ENCODE assay signal across 1 cellular context in genomic region chr18:111292-112014, GRCh38.
TF ChIP-seq lines count a peak whose summit lies in the region.

No MANE protein-coding gene starts in this region.

TF ChIP-seq in HepG2, 621 proteins besides CTCF, POLR2A, EP300 and RAD21 (continued from another document):
- TF ChIP-seq NKX3-1 (CRISPR knock-in tag; IDR thresholded peaks at IDR 0.05) (peak; percentile 67; the same call in 1 of the 2 replicates), ATF7-NPFF (CRISPR knock-in tag; IDR thresholded peaks at IDR 0.05; ENCODE audit: low read depth) (peak; percentile 76; the same call in 1 of the 2 replicates), TIGD3 (CRISPR knock-in tag; IDR thresholded peaks at IDR 0.05; ENCODE audit: borderline replicate concordance) (0 out of 2 replicates have a peak, but pooled peaks have one; percentile 44), ZNF841 (CRISPR knock-in tag; IDR thresholded peaks at IDR 0.05; ENCODE audit: borderline replicate concordance) (0 out of 2 replicates have a peak, but pooled peaks have one; percentile 79), ZNF75D (CRISPR knock-in tag; IDR thresholded peaks at IDR 0.05; ENCODE audit: borderline replicate concordance) (no peak), ZFYVE20 (CRISPR knock-in tag; IDR thresholded peaks at IDR 0.05; ENCODE audit: borderline replicate concordance, low read depth) (0 out of 2 replicates have a peak, but pooled peaks have one; percentile 29), ZNF605 (CRISPR knock-in tag; IDR thresholded peaks at IDR 0.05) (peak; percentile 12; the same call in 1 of the 2 replicates), MTF2 (CRISPR knock-in tag; IDR thresholded peaks at IDR 0.05; ENCODE audit: borderline replicate concordance) (no peak), RARA (CRISPR knock-in tag; IDR thresholded peaks at IDR 0.05) (peak; percentile 32), IKZF5 (CRISPR knock-in tag; IDR thresholded peaks at IDR 0.05) (0 out of 2 replicates have a peak, but pooled peaks have one; percentile 28), ZNF766 (CRISPR knock-in tag; IDR thresholded peaks at IDR 0.05; ENCODE audit: borderline replicate concordance) (0 out of 2 replicates have a peak, but pooled peaks have one; percentile 84), ZNF501 (CRISPR knock-in tag; IDR thresholded peaks at IDR 0.05) (0 out of 2 replicates have a peak, but pooled peaks have one; percentile 57), ZSCAN25 (CRISPR knock-in tag; IDR thresholded peaks at IDR 0.05) (peak; percentile 49; the same call in 1 of the 2 replicates), ARNT2 (CRISPR knock-in tag; IDR thresholded peaks at IDR 0.05; ENCODE audit: low read depth) (peak; percentile 79), ZBTB38 (CRISPR knock-in tag; IDR thresholded peaks at IDR 0.05) (peak; percentile 85), FIP1L1 (IDR thresholded peaks at IDR 0.05; ENCODE audit: borderline replicate concordance, insufficient read depth, low read depth, low read length) (no peak), ZNF607 (CRISPR knock-in tag; IDR thresholded peaks at IDR 0.05; ENCODE audit: borderline replicate concordance) (peak; percentile 94), HOXA9 (CRISPR knock-in tag; IDR thresholded peaks at IDR 0.05; ENCODE audit: borderline replicate concordance) (peak; percentile 84; the same call in 1 of the 2 replicates), NFKB2 (CRISPR knock-in tag; IDR thresholded peaks at IDR 0.05; ENCODE audit: borderline replicate concordance) (peak; percentile 91), ZNF749 (CRISPR knock-in tag; IDR thresholded peaks at IDR 0.05; ENCODE audit: borderline replicate concordance) (0 out of 2 replicates have a peak, but pooled peaks have one; percentile 59), ATF1 (CRISPR knock-in tag; IDR thresholded peaks at IDR 0.05) (no peak), ZNF792 (CRISPR knock-in tag; IDR thresholded peaks at IDR 0.05) (peak; percentile 70; the same call in 1 of the 2 replicates), NRL (CRISPR knock-in tag; IDR thresholded peaks at IDR 0.05; ENCODE audit: borderline replicate concordance) (peak; percentile 84), ARNT (IDR thresholded peaks at IDR 0.05) (no peak), SPEN (CRISPR knock-in tag; IDR thresholded peaks at IDR 0.05; ENCODE audit: low read depth) (peak; percentile 43; the same call in 1 of the 2 replicates), RNF2 (conservative IDR thresholded peaks at IDR 0.05; ENCODE audit: low read depth) (no peak; the same call in 1 of the 2 replicates), NR2C2 (CRISPR knock-in tag; IDR thresholded peaks at IDR 0.05; ENCODE audit: borderline replicate concordance) (0 out of 2 replicates have a peak, but pooled peaks have one; percentile 41), ZNF510 (CRISPR knock-in tag; IDR thresholded peaks at IDR 0.05; ENCODE audit: low read depth) (no peak), ZFAT (CRISPR knock-in tag; conservative IDR thresholded peaks at IDR 0.05) (peak; percentile 60; the same call in 1 of the 2 replicates), ZNF768 (CRISPR knock-in tag; IDR thresholded peaks at IDR 0.05) (peak; percentile 66; the same call in 1 of the 2 replicates), ARID5B (CRISPR knock-in tag; IDR thresholded peaks at IDR 0.05) (peak; percentile 44; the same call in 1 of the 2 replicates), TMF1 (CRISPR knock-in tag; IDR thresholded peaks at IDR 0.05; ENCODE audit: low read depth) (peak; percentile 83; the same call in 1 of the 2 replicates), ZNF83 (CRISPR knock-in tag; IDR thresholded peaks at IDR 0.05; ENCODE audit: borderline replicate concordance) (peak; percentile 81; the same call in 1 of the 2 replicates), ZNF331 (CRISPR knock-in tag; IDR thresholded peaks at IDR 0.05) (0 out of 2 replicates have a peak, but pooled peaks have one; percentile 27), ZNF782 (CRISPR knock-in tag; IDR thresholded peaks at IDR 0.05; ENCODE audit: borderline replicate concordance) (peak; percentile 57; the same call in 1 of the 2 replicates), POGK (CRISPR knock-in tag; conservative IDR thresholded peaks at IDR 0.05) (peak; percentile 75; the same call in 1 of the 2 replicates)
- TF ChIP-seq, protein P1, sequence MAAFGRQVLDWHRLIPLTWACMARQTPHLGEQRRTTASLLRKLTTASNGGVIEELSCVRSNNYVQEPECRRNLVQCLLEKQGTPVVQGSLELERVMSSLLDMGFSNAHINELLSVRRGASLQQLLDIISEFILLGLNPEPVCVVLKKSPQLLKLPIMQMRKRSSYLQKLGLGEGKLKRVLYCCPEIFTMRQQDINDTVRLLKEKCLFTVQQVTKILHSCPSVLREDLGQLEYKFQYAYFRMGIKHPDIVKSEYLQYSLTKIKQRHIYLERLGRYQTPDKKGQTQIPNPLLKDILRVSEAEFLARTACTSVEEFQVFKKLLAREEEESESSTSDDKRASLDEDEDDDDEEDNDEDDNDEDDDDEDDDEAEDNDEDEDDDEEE (CRISPR knock-in tag; IDR thresholded peaks at IDR 0.05) = peak; percentile 76; the same call in 1 of the 2 replicates
- TF ChIP-seq, protein P2, sequence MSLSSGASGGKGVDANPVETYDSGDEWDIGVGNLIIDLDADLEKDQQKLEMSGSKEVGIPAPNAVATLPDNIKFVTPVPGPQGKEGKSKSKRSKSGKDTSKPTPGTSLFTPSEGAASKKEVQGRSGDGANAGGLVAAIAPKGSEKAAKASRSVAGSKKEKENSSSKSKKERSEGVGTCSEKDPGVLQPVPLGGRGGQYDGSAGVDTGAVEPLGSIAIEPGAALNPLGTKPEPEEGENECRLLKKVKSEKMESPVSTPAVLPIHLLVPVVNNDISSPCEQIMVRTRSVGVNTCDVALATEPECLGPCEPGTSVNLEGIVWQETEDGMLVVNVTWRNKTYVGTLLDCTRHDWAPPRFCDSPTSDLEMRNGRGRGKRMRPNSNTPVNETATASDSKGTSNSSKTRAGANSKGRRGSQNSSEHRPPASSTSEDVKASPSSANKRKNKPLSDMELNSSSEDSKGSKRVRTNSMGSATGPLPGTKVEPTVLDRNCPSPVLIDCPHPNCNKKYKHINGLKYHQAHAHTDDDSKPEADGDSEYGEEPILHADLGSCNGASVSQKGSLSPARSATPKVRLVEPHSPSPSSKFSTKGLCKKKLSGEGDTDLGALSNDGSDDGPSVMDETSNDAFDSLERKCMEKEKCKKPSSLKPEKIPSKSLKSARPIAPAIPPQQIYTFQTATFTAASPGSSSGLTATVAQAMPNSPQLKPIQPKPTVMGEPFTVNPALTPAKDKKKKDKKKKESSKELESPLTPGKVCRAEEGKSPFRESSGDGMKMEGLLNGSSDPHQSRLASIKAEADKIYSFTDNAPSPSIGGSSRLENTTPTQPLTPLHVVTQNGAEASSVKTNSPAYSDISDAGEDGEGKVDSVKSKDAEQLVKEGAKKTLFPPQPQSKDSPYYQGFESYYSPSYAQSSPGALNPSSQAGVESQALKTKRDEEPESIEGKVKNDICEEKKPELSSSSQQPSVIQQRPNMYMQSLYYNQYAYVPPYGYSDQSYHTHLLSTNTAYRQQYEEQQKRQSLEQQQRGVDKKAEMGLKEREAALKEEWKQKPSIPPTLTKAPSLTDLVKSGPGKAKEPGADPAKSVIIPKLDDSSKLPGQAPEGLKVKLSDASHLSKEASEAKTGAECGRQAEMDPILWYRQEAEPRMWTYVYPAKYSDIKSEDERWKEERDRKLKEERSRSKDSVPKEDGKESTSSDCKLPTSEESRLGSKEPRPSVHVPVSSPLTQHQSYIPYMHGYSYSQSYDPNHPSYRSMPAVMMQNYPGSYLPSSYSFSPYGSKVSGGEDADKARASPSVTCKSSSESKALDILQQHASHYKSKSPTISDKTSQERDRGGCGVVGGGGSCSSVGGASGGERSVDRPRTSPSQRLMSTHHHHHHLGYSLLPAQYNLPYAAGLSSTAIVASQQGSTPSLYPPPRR (CRISPR knock-in tag; IDR thresholded peaks at IDR 0.05; ENCODE audit: borderline replicate concordance) = no peak
- TF ChIP-seq, protein P3, sequence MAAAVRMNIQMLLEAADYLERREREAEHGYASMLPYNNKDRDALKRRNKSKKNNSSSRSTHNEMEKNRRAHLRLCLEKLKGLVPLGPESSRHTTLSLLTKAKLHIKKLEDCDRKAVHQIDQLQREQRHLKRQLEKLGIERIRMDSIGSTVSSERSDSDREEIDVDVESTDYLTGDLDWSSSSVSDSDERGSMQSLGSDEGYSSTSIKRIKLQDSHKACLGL (CRISPR knock-in tag; IDR thresholded peaks at IDR 0.05) = peak; percentile 83
- TF ChIP-seq, protein P4, sequence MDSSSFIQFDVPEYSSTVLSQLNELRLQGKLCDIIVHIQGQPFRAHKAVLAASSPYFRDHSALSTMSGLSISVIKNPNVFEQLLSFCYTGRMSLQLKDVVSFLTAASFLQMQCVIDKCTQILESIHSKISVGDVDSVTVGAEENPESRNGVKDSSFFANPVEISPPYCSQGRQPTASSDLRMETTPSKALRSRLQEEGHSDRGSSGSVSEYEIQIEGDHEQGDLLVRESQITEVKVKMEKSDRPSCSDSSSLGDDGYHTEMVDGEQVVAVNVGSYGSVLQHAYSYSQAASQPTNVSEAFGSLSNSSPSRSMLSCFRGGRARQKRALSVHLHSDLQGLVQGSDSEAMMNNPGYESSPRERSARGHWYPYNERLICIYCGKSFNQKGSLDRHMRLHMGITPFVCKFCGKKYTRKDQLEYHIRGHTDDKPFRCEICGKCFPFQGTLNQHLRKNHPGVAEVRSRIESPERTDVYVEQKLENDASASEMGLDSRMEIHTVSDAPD (CRISPR knock-in tag; IDR thresholded peaks at IDR 0.05) = no peak
- TF ChIP-seq, protein P5, sequence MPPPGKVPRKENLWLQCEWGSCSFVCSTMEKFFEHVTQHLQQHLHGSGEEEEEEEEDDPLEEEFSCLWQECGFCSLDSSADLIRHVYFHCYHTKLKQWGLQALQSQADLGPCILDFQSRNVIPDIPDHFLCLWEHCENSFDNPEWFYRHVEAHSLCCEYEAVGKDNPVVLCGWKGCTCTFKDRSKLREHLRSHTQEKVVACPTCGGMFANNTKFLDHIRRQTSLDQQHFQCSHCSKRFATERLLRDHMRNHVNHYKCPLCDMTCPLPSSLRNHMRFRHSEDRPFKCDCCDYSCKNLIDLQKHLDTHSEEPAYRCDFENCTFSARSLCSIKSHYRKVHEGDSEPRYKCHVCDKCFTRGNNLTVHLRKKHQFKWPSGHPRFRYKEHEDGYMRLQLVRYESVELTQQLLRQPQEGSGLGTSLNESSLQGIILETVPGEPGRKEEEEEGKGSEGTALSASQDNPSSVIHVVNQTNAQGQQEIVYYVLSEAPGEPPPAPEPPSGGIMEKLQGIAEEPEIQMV (CRISPR knock-in tag; IDR thresholded peaks at IDR 0.05; ENCODE audit: low read depth) = 0 out of 2 replicates have a peak, but pooled peaks have one; percentile 44
